7 cellular contexts compared by ENCODE assay signal in the genomic region with DNA sequence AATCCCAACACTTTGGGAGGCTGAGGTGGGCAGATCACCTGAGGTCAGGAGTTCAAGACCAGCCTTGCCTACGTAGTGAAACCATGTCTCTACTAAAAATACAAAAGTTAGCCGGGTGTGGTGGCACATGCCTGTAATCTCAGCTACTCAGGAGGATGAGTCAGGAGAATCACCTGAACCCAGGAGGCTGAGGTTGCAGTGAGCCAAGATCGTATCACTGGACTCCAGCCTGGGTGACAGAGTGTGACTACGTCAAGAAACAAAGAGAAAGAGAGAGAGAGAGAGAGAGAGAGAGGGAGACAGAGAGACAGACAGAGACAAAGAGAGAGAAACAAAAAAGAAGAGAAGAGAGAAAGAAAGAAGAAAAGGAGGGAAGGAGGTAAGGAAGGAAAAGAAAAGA.
DNase-seq lines count a peak whose midpoint lies in the region; ATAC-seq, FAIRE-seq and TF ChIP-seq lines count a peak whose summit lies in the region.
"Not testable (repeated sequence)": the region's sequence is repeated elsewhere in the genome, so short reads cannot be mapped to it uniquely, and the experiment has no call there.

No MANE protein-coding gene starts in this region.

- not testable (repeated sequence) for TF ChIP-seq CTCF in HCT116 (IDR thresholded peaks at IDR 0.05 in 2 of 3, conservative IDR thresholded peaks at IDR 0.05 in 1 of 3; ENCODE audit: borderline replicate concordance in 1 of 3, insufficient read depth in 1 of 3, low read depth in 2 of 3, low read length in 2 of 3); PC-9 (conservative IDR thresholded peaks at IDR 0.05); astrocyte (IDR thresholded peaks at IDR 0.05; ENCODE audit: insufficient read depth, low read depth, low read length); bronchial epithelial cell (IDR thresholded peaks at IDR 0.05; ENCODE audit: insufficient read depth, low read length, severe bottlenecking); foreskin keratinocyte (conservative IDR thresholded peaks at IDR 0.05)

- ATAC-seq in HCT116 (peak; percentile 39; the same call in 1 of the 2 replicates), foreskin keratinocyte (peak; percentile 75)

- H3K9me3 ChIP-seq in HCT116 (ENCODE audit: control insufficient read depth in 1 of 2, insufficient read depth in 1 of 2, low read depth in 1 of 2, low read length in 2 of 2); PC-9 (ENCODE audit: insufficient read depth, low read depth); astrocyte (ENCODE audit: insufficient read depth, low read depth, low read length): not testable (repeated sequence)

- H3K4me2 ChIP-seq in HCT116 (ENCODE audit: low read length) = peak overlapping the region; percentile 49
- H3K4me2 ChIP-seq in PC-9 = peak overlapping the region; percentile 3; the same call in 1 of the 2 replicates
- not testable (repeated sequence) for H3K4me2 ChIP-seq in astrocyte (ENCODE audit: low read length)

- not testable (repeated sequence) for TF ChIP-seq POLR2A in HCT116 (IDR thresholded peaks at IDR 0.05; ENCODE audit: borderline replicate concordance, extremely low read depth, insufficient read depth, insufficient read length)

- H3K27me3 ChIP-seq in HCT116 (ENCODE audit: insufficient read depth, low read length); PC-9 (ENCODE audit: insufficient read depth, low read depth); astrocyte (ENCODE audit: insufficient read depth, low read length); bronchial epithelial cell (ENCODE audit: control insufficient read depth, insufficient read depth, low read length); foreskin keratinocyte: not testable (repeated sequence)

- RAD21 ChIA-PET in HCT116 (lab: Charles Lee; ENCODE audit: low non-redundant PET in 1 of 2, low total read pairs in 2 of 2, uncharacterized antibody in 2 of 2, unreplicated experiment in 2 of 2) = not testable (repeated sequence)

- CTCF ChIA-PET in HCT116 (lab: Charles Lee); PC-9 (lab: Charles Lee): not testable (repeated sequence)

- H3K4me1 Mint-ChIP-seq in astrocyte (ENCODE audit: low read depth, unreplicated experiment) = peaks cover 12% of the 10 kb centered on the region

- not testable (repeated sequence) for H3K9me3 Mint-ChIP-seq in astrocyte (ENCODE audit: unreplicated experiment)

- H3F3A ChIP-seq in PC-9 (ENCODE audit: insufficient read depth, low read depth) = not testable (repeated sequence)

- H2AFZ ChIP-seq in HCT116 (ENCODE audit: low read depth, low read length, poor library complexity, severe bottlenecking) (peak overlapping the region; percentile 44), PC-9 (0 out of 2 replicates have a peak overlapping the region, but pooled peaks have one; percentile 40)
- H2AFZ ChIP-seq in astrocyte (ENCODE audit: low read depth, low read length) = not testable (repeated sequence)

- H3K9ac ChIP-seq in HCT116 (ENCODE audit: low read length) = 0 out of 2 replicates have a peak overlapping the region, but pooled peaks have one; percentile 5
- H3K9ac ChIP-seq in astrocyte (ENCODE audit: low read length) = not testable (repeated sequence)

- H3K36me3 Mint-ChIP-seq in astrocyte (ENCODE audit: low read depth, unreplicated experiment) = not testable (repeated sequence)

- H3K27me3 Mint-ChIP-seq in astrocyte (ENCODE audit: low read depth, unreplicated experiment) = not testable (repeated sequence)

- not testable (repeated sequence) for FAIRE-seq in astrocyte (lab: Jason Lieb, UNC); bronchial epithelial cell (lab: Jason Lieb, UNC)

- H3K36me3 ChIP-seq in HCT116 (ENCODE audit: control insufficient read depth in 1 of 2, insufficient read depth in 2 of 2, low read length in 2 of 2); PC-9 (ENCODE audit: low read depth); astrocyte (ENCODE audit: insufficient read depth, low read length); bronchial epithelial cell (ENCODE audit: control insufficient read depth, insufficient read depth, low read length): not testable (repeated sequence)

- H3K79me2 ChIP-seq in HCT116 (ENCODE audit: insufficient read depth, low read length); PC-9 (ENCODE audit: low read depth); astrocyte (ENCODE audit: insufficient read depth, low read length): not testable (repeated sequence)

- intact Hi-C loops in HCT116 (cut with micrococcal nuclease) = not testable (repeated sequence)
- intact Hi-C loops in PC-9 (cut with micrococcal nuclease; ENCODE audit: unreplicated experiment) = loop anchor here (5.0 to 10.0 kb wide), 3 partner anchors 89 to 201 kb away; no protein-coding TSS in a partner anchor

- not testable (repeated sequence) for H3K9me2 ChIP-seq in HCT116 (ENCODE audit: insufficient read depth); PC-9 (ENCODE audit: insufficient read depth)

- H3K4me1 ChIP-seq in HCT116 (ENCODE audit: control insufficient read depth in 1 of 2, insufficient read depth in 2 of 2, low read length in 2 of 2) = peaks cover 3 to 48% of the 10 kb centered on the region in 2 experiments; a peak in 3 of 4 replicates
- peaks cover 11% of the 10 kb centered on the region for H3K4me1 ChIP-seq in PC-9 (replicated peaks; ENCODE audit: insufficient read depth)
- H3K4me1 ChIP-seq in astrocyte (ENCODE audit: insufficient read depth, low read length) = not testable (repeated sequence)
- peaks cover 16% of the 10 kb centered on the region for H3K4me1 ChIP-seq in foreskin keratinocyte

- BruUV-seq in HCT116 (replicated peaks; lab: Mats Ljungman, UMichigan); PC-9 (replicated peaks; lab: Mats Ljungman, UMichigan): not testable (repeated sequence)

- H3K27ac Mint-ChIP-seq in astrocyte (ENCODE audit: unreplicated experiment) = peak overlapping the region; percentile 20

- H3K4me3 ChIP-seq in HCT116 (replicated peaks in 1 of 2; ENCODE audit: low read depth in 1 of 2, low read length in 2 of 2); PC-9; astrocyte (ENCODE audit: insufficient read depth, low read depth, low read length); bronchial epithelial cell (ENCODE audit: low read depth, low read length): not testable (repeated sequence)

- H3K4me3 Mint-ChIP-seq in astrocyte (ENCODE audit: unreplicated experiment) = not testable (repeated sequence)

- POLR2A ChIA-PET in HCT116 (lab: Charles Lee) = not testable (repeated sequence)
- POLR2A ChIA-PET in PC-9 (lab: Charles Lee; ENCODE audit: unreplicated experiment) = interaction anchor here (0.6 kb wide), 1 partner anchor 479 kb away, joined by 3 read pairs; no protein-coding TSS in a partner anchor

- H4K20me1 ChIP-seq in HCT116 (ENCODE audit: insufficient read depth); PC-9 (ENCODE audit: insufficient read depth); astrocyte (ENCODE audit: insufficient read depth, low read length): not testable (repeated sequence)

- peak; percentile 39 for DNase-seq in HCT116 (ENCODE audit: low read depth, low spot score)
- DNase-seq in M059J (ENCODE audit: low read depth) = peak; percentile 62
- DNase-seq in PC-9 = peak; percentile 31 to 62
- DNase-seq in astrocyte (ENCODE audit: low read depth) = not testable (repeated sequence)
- DNase-seq in bronchial epithelial cell (ENCODE audit: low read depth) = peak; percentile 83
- DNase-seq in foreskin keratinocyte = peak; percentile 79 to 91
- peak; percentile 53 for DNase-seq in renal cortical epithelial cell (ENCODE audit: low read depth)

- not testable (repeated sequence) for TF ChIP-seq RAD21 in HCT116 (IDR thresholded peaks at IDR 0.05; ENCODE audit: low read depth)

- not testable (repeated sequence) for H3K27ac ChIP-seq in HCT116 (ENCODE audit: low read depth, low read length); astrocyte (ENCODE audit: low read depth, low read length)
- H3K27ac ChIP-seq in PC-9 (peak overlapping the region; percentile 51), foreskin keratinocyte (peak overlapping the region; percentile 94)

TF ChIP-seq in HCT116, 20 proteins besides CTCF, POLR2A, EP300 and RAD21:
- TF ChIP-seq POLR2AphosphoS5 (IDR thresholded peaks at IDR 0.05; ENCODE audit: low read depth, low read length) = 0 out of 2 replicates have a peak, but pooled peaks have one; percentile 17
- peak; percentile 39 for TF ChIP-seq FOSL1 (IDR thresholded peaks at IDR 0.05; ENCODE audit: low read depth)
- peak; percentile 62; the same call in 1 of the 2 replicates for TF ChIP-seq CBX3 (IDR thresholded peaks at IDR 0.05; ENCODE audit: low read depth)
- TF ChIP-seq, protein P1, sequence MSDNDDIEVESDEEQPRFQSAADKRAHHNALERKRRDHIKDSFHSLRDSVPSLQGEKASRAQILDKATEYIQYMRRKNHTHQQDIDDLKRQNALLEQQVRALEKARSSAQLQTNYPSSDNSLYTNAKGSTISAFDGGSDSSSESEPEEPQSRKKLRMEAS (IDR thresholded peaks at IDR 0.05) = peak; percentile 60; the same call in 1 of the 2 replicates
- TF ChIP-seq SP1 (IDR thresholded peaks at IDR 0.05; ENCODE audit: low read depth) = peak; percentile 40
- TF ChIP-seq JUND (IDR thresholded peaks at IDR 0.05) = peak; percentile 31; the same call in 1 of the 2 replicates
